1 cellular context compared by ENCODE assay signal in genomic region chr1:155688318-155689121, GRCh38.
A peak's percentile ranks its signal among the peaks of the same experiment; 100 is the strongest.
TF ChIP-seq lines count a peak whose summit lies in the region.

TSS of gene DAP3 (plus strand) at chr1:155689091. CDS start at chr1:155709780, 20,689 bp downstream.
A gene with protein sequence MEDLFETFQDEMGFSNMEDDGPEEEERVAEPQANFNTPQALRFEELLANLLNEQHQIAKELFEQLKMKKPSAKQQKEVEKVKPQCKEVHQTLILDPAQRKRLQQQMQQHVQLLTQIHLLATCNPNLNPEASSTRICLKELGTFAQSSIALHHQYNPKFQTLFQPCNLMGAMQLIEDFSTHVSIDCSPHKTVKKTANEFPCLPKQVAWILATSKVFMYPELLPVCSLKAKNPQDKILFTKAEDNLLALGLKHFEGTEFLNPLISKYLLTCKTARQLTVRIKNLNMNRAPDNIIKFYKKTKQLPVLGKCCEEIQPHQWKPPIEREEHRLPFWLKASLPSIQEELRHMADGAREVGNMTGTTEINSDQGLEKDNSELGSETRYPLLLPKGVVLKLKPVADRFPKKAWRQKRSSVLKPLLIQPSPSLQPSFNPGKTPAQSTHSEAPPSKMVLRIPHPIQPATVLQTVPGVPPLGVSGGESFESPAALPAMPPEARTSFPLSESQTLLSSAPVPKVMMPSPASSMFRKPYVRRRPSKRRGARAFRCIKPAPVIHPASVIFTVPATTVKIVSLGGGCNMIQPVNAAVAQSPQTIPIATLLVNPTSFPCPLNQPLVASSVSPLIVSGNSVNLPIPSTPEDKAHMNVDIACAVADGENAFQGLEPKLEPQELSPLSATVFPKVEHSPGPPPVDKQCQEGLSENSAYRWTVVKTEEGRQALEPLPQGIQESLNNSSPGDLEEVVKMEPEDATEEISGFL (minus strand): TSS chr1:155688774. CDS start chr1:155680436, 8,338 bp downstream.

TF ChIP-seq in K562, 482 proteins besides CTCF, POLR2A, EP300 and RAD21 (continued from another document and continues in another):
- TF ChIP-seq, protein P1, sequence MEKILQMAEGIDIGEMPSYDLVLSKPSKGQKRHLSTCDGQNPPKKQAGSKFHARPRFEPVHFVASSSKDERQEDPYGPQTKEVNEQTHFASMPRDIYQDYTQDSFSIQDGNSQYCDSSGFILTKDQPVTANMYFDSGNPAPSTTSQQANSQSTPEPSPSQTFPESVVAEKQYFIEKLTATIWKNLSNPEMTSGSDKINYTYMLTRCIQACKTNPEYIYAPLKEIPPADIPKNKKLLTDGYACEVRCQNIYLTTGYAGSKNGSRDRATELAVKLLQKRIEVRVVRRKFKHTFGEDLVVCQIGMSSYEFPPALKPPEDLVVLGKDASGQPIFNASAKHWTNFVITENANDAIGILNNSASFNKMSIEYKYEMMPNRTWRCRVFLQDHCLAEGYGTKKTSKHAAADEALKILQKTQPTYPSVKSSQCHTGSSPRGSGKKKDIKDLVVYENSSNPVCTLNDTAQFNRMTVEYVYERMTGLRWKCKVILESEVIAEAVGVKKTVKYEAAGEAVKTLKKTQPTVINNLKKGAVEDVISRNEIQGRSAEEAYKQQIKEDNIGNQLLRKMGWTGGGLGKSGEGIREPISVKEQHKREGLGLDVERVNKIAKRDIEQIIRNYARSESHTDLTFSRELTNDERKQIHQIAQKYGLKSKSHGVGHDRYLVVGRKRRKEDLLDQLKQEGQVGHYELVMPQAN (IDR thresholded peaks at IDR 0.05; ENCODE audit: borderline replicate concordance) = peak; percentile 86; the same call in 1 of the 2 replicates
- peak; percentile 80 to 96 for TF ChIP-seq MAZ (CRISPR knock-in tag; conservative IDR thresholded peaks at IDR 0.05 in 1 of 2, IDR thresholded peaks at IDR 0.05 in 1 of 2)
- TF ChIP-seq AFF4 (CRISPR knock-in tag; IDR thresholded peaks at IDR 0.05) = peak; percentile 73; the same call in 1 of the 2 replicates
- TF ChIP-seq, protein P2, sequence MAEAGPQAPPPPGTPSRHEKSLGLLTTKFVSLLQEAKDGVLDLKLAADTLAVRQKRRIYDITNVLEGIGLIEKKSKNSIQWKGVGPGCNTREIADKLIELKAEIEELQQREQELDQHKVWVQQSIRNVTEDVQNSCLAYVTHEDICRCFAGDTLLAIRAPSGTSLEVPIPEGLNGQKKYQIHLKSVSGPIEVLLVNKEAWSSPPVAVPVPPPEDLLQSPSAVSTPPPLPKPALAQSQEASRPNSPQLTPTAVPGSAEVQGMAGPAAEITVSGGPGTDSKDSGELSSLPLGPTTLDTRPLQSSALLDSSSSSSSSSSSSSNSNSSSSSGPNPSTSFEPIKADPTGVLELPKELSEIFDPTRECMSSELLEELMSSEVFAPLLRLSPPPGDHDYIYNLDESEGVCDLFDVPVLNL (CRISPR knock-in tag; IDR thresholded peaks at IDR 0.05; ENCODE audit: low read depth) = no peak
- peak; percentile 92 to 96 for TF ChIP-seq MNT (conservative IDR thresholded peaks at IDR 0.05)
- TF ChIP-seq TAF7 (tag; IDR thresholded peaks at IDR 0.05) = 0 out of 2 replicates have a peak, but pooled peaks have one; percentile 7
- 0 out of 2 replicates have a peak, but pooled peaks have one; percentile 79 for TF ChIP-seq SREBF2 (CRISPR knock-in tag; IDR thresholded peaks at IDR 0.05)
- TF ChIP-seq EGR1 (conservative IDR thresholded peaks at IDR 0.05) = peak; percentile 62
- peak; percentile 92; the same call in 1 of the 2 replicates for TF ChIP-seq ATF6 (CRISPR knock-in tag; IDR thresholded peaks at IDR 0.05)
- 0 out of 2 replicates have a peak, but pooled peaks have one; percentile 42 for TF ChIP-seq ZNF165 (CRISPR knock-in tag; IDR thresholded peaks at IDR 0.05; ENCODE audit: borderline replicate concordance)
- peak; percentile 83; the same call in 1 of the 2 replicates for TF ChIP-seq ESRRA (IDR thresholded peaks at IDR 0.05; ENCODE audit: borderline replicate concordance, low read depth)
- peak; percentile 65; the same call in 1 of the 2 replicates for TF ChIP-seq GABPA (tag; conservative IDR thresholded peaks at IDR 0.05; ENCODE audit: low read depth)
- 0 out of 2 replicates have a peak, but pooled peaks have one; percentile 20 for TF ChIP-seq DPF2 (IDR thresholded peaks at IDR 0.05)
- TF ChIP-seq PTBP1 (IDR thresholded peaks at IDR 0.05; ENCODE audit: low read depth, low read length) = no peak
- TF ChIP-seq PRDM10 (IDR thresholded peaks at IDR 0.05; ENCODE audit: partially characterized antibody) = peak; percentile 100
- TF ChIP-seq JUND (IDR thresholded peaks at IDR 0.05; ENCODE audit: borderline replicate concordance, low read depth, low read length) = peak; percentile 97
- no peak for TF ChIP-seq JUND (tag; IDR thresholded peaks at IDR 0.05; ENCODE audit: borderline replicate concordance, low read depth, low read length)
- TF ChIP-seq NRF1 (conservative IDR thresholded peaks at IDR 0.05 in 1 of 2, IDR thresholded peaks at IDR 0.05 in 1 of 2) = peak; percentile 96 to 98
- TF ChIP-seq TFAP4 (CRISPR knock-in tag; IDR thresholded peaks at IDR 0.05; ENCODE audit: borderline replicate concordance) = peak; percentile 63; the same call in 1 of the 2 replicates
- peak; percentile 55; the same call in 1 of the 2 replicates for TF ChIP-seq TGIF2 (CRISPR knock-in tag; IDR thresholded peaks at IDR 0.05)
- TF ChIP-seq, protein P3, sequence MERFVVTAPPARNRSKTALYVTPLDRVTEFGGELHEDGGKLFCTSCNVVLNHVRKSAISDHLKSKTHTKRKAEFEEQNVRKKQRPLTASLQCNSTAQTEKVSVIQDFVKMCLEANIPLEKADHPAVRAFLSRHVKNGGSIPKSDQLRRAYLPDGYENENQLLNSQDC (CRISPR knock-in tag; IDR thresholded peaks at IDR 0.05) = no peak
- peak; percentile 76; the same call in 1 of the 2 replicates for TF ChIP-seq FOXP1 (CRISPR knock-in tag; IDR thresholded peaks at IDR 0.05)
- peak; percentile 98 for TF ChIP-seq NUFIP1 (IDR thresholded peaks at IDR 0.05; ENCODE audit: partially characterized antibody)
- peak; percentile 68 for TF ChIP-seq POLR2B (IDR thresholded peaks at IDR 0.05; ENCODE audit: low read depth, partially characterized antibody)
- TF ChIP-seq PPARD (CRISPR knock-in tag; IDR thresholded peaks at IDR 0.05) = no peak
- TF ChIP-seq ETV1 (tag; conservative IDR thresholded peaks at IDR 0.05; ENCODE audit: low read depth) = peak; percentile 58
- peak; percentile 62 for TF ChIP-seq BRD9 (IDR thresholded peaks at IDR 0.05; ENCODE audit: low read depth, partially characterized antibody)
- no peak for TF ChIP-seq ZNF830 (CRISPR knock-in tag; IDR thresholded peaks at IDR 0.05)
- TF ChIP-seq CBX2 (IDR thresholded peaks at IDR 0.05; ENCODE audit: insufficient read depth, low read length, poor library complexity, severe bottlenecking) = no peak
- TF ChIP-seq NEUROD1 (IDR thresholded peaks at IDR 0.05; ENCODE audit: borderline replicate concordance, low read depth, low read length, partially characterized antibody) = peak; percentile 85
- peak; percentile 84; the same call in 1 of the 2 replicates for TF ChIP-seq ERF (CRISPR knock-in tag; IDR thresholded peaks at IDR 0.05)
- peak; percentile 30; the same call in 1 of the 2 replicates for TF ChIP-seq NFIC (IDR thresholded peaks at IDR 0.05)
- peak in 1 of 2 experiments; percentile 70; a peak in 2 of 4 replicates for TF ChIP-seq TRIM24 (IDR thresholded peaks at IDR 0.05)
- TF ChIP-seq C11orf30 (IDR thresholded peaks at IDR 0.05; ENCODE audit: low read depth) = peak; percentile 79
